8 cellular contexts compared by ENCODE assay signal in the genomic region with DNA sequence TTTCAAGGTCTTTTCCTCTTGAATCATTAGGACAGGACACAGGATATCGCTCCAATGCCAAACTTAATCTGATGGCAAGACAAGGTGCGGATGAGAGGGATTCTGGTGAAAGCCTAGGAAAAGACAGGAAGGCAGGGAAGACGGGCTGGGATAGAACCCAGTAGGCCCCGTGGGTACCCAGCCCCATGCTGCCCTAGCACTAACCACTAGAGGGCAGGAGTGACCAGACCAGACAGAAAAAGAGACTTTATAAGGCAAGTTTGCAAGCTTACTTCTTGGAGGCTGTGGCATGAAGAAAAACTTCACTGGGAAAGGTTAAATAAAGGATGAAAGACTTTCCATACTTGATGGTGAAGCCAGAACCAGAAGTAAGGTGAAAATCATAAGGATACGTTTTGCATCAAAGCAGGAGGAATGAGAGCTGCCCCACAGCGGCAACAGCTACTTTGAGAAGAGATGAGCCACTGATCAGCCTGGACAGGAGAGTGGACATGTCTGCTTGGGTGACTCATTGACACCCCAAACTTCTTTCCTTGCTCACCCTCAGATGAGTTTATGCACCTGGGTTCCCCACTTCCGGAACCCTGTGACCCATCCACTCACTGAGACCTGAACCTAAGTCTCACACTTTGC. TPM values are rescaled to one million over a fixed set of nuclear protein-coding genes. Genes with fewer than 3 reads are reported as not detected.
DNase-seq lines count a peak whose midpoint lies in the region; ATAC-seq and TF ChIP-seq lines count a peak whose summit lies in the region.

No MANE protein-coding gene starts in this region.

- no peaks in the 10 kb centered on the region for H3K4me1 Mint-ChIP-seq in brain

- no peak overlapping the region for H3K4me3 ChIP-seq in SJCRH30

- no peaks in the 10 kb centered on the region for H3K4me1 ChIP-seq in SJCRH30

- no peak overlapping the region for H3K27ac ChIP-seq in SJCRH30

- H3K27me3 ChIP-seq in SJCRH30 = no peaks in the 10 kb centered on the region

- DNase-seq in Caki2 (ENCODE audit: low read depth) (peak; percentile 14), SJCRH30 (peak; percentile 38 to 66), islet precursor cell (peak; percentile 85), HCEC 1CT (no peak)
- peak; percentile 51 for DNase-seq in stimulated activated CD4-positive, alpha-beta T cell treated with anti-CD3 and anti-CD28 coated beads, Interleukin-4, amount 100 ng/mL, for 1 hour

- ATAC-seq in HG02678 (IDR thresholded peaks at IDR 0.05; ENCODE audit: unreplicated experiment) (peak; percentile 47), GM21528 (IDR thresholded peaks at IDR 0.05; ENCODE audit: low FRiP score, unreplicated experiment) (no peak)

- in situ Hi-C loops in Caki2 (cut with HindIII; ENCODE audit: low pct_unique_long_range_greater_than_20kb, low sequenced_read_pairs) = no loop called here

- H3K36me3 ChIP-seq in SJCRH30 = no peaks in the 10 kb centered on the region

- H3K27me3 Mint-ChIP-seq in brain = peaks cover 12% of the 10 kb centered on the region

- H3K27ac Mint-ChIP-seq in brain = peak overlapping the region in 1 of 5 experiments; percentile 10

- no peaks in the 10 kb centered on the region for H3K9me3 Mint-ChIP-seq in brain

- H3K9me3 ChIP-seq in SJCRH30 (replicated peaks) = no peaks in the 10 kb centered on the region

- TF ChIP-seq CTCF in brain (conservative IDR thresholded peaks at IDR 0.05) = peak; percentile 84 to 91

- no peaks in the 10 kb centered on the region for H3K36me3 Mint-ChIP-seq in brain

- no peak overlapping the region for H3K4me3 Mint-ChIP-seq in brain

RNA-seq across cellular contexts. Expression of a gene that starts 39.8 kb away (rescaled TPM):
- not detected in 2 replicates for total RNA-seq in Caki2 (2014; rRNA removed; shearing (Covaris generic); ENCODE audit: low replicate concordance)
- total RNA-seq in SJCRH30 (2014; rRNA removed; shearing (Covaris generic)) = 0.12 and 0.18 TPM in 2 replicates
- 1.3 TPM for polyA plus RNA-seq in brain (ENCODE audit: insufficient read depth, low read depth, low replicate concordance)
